19 cellular contexts compared by ENCODE assay signal in the genomic region with DNA sequence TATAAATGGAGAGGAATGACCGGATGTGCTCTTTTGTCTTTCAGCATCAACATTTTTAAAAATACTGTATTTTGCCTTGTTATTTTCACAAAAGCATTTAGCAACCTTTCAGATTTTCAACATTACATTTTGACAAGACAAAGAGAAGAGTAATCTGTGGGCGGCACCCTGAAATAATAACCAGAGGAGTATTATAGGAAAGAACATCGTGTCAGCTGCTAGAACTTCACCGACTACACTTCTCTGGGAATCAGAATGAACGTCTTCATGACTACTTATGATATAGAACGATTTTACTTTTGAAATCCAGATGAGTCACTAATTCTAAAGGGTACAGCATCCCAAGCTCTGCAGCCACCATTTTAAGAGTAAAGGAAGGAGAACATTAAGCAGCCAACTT.
DNase-seq lines count a peak whose midpoint lies in the region; ATAC-seq lines count a peak whose summit lies in the region.
"Had no signal": no experiment of that assay in that cellular context is flagged by ENCODE, and none has a peak within 500 bp of the region (broad histone marks: within the 10 kb centered on the region; RNA-seq: fewer than 3 reads in every experiment).

No MANE protein-coding gene starts in this region.

- H3K9me3 Mint-ChIP-seq in activated CD8-positive, alpha-beta memory T cell treated with anti-CD3 and anti-CD28 coated beads, Interleukin-2, amount 10 ng/mL, durations not matched to agents 7 days and 5 days (ENCODE audit: low read depth) = peaks cover 6% of the 10 kb centered on the region

- no peak overlapping the region for H3K27ac Mint-ChIP-seq in activated CD8-positive, alpha-beta memory T cell treated with anti-CD3 and anti-CD28 coated beads, Interleukin-2, amount 10 ng/mL, durations not matched to agents 7 days and 5 days
- H3K27ac Mint-ChIP-seq: B cell; CD4-positive, alpha-beta T cell; CD8-positive, alpha-beta memory T cell had no signal

- CTCF ChIA-PET in activated CD8-positive, alpha-beta memory T cell treated with anti-CD3 and anti-CD28 coated beads, Interleukin-2, amount 10 ng/mL, durations not matched to agents 7 days and 5 days (lab: Charles Lee) = no interaction called here

- H3K4me1 Mint-ChIP-seq in activated CD8-positive, alpha-beta memory T cell treated with anti-CD3 and anti-CD28 coated beads, Interleukin-2, amount 10 ng/mL, durations not matched to agents 7 days and 5 days = no peaks in the 10 kb centered on the region
- H3K4me1 Mint-ChIP-seq: B cell; CD8-positive, alpha-beta memory T cell had no signal

- DNase-seq in inferior parietal cortex (ENCODE audit: extremely low spot score) = peak; percentile 36
- peak; percentile 70 for DNase-seq in putamen (ENCODE audit: low spot score)
- no peak for DNase-seq in activated CD8-positive, alpha-beta memory T cell treated with anti-CD3 and anti-CD28 coated beads, Interleukin-2, amount 10 ng/mL, durations not matched to agents 7 days and 5 days
- no peak for DNase-seq in NCI-H1694 (lab: John Stamatoyannopoulos, UW)
- no peak for DNase-seq in Ammon's horn (ENCODE audit: low spot score)
- DNase-seq: 8988T; ACHN; CD4-positive, alpha-beta T cell; CD8-positive, alpha-beta memory T cell; COR-L47; DMS 273 treated with DMSO at 0.1 percent for 48 hours; DMS153; DMS53; DMS79; DND-41; EL; GDM1 had no signal

- no peak overlapping the region for H3K4me3 Mint-ChIP-seq in activated CD8-positive, alpha-beta memory T cell treated with anti-CD3 and anti-CD28 coated beads, Interleukin-2, amount 10 ng/mL, durations not matched to agents 7 days and 5 days
- H3K4me3 Mint-ChIP-seq: B cell; CD4-positive, alpha-beta T cell; CD8-positive, alpha-beta memory T cell had no signal

- no peaks in the 10 kb centered on the region for H3K36me3 Mint-ChIP-seq in activated CD8-positive, alpha-beta memory T cell treated with anti-CD3 and anti-CD28 coated beads, Interleukin-2, amount 10 ng/mL, durations not matched to agents 7 days and 5 days
- H3K36me3 Mint-ChIP-seq: CD8-positive, alpha-beta memory T cell had no signal

- no peaks in the 10 kb centered on the region for H3K27me3 Mint-ChIP-seq in activated CD8-positive, alpha-beta memory T cell treated with anti-CD3 and anti-CD28 coated beads, Interleukin-2, amount 10 ng/mL, durations not matched to agents 7 days and 5 days
- H3K27me3 Mint-ChIP-seq: B cell; CD4-positive, alpha-beta T cell; CD8-positive, alpha-beta memory T cell had no signal

- no peak for ATAC-seq in activated CD8-positive, alpha-beta memory T cell treated with anti-CD3 and anti-CD28 coated beads, Interleukin-2, amount 10 ng/mL, durations not matched to agents 7 days and 5 days
- ATAC-seq: GM12878 had no signal

Comparison
In these comparisons a context has a peak if more than half of its experiments do, and no peak if none do; other contexts are left out.
1. DNase-seq: peak in inferior parietal cortex (single experiment) and putamen (single experiment); none in activated CD8-positive, alpha-beta memory T cell treated with anti-CD3 and anti-CD28 coated beads, Interleukin-2, amount 10 ng/mL, durations not matched to agents 7 days and 5 days (single experiment), NCI-H1694 (single experiment) and Ammon's horn (single experiment).